In genomic region chr4:58767598-58767997, GRCh38 we compare ENCODE assay signal across 32 cellular contexts.
"Had no signal": no experiment of that assay in that cellular context is flagged by ENCODE, and none has a peak within 500 bp of the region (broad histone marks: within the 10 kb centered on the region; RNA-seq: fewer than 3 reads in every experiment).

No MANE protein-coding gene starts in this region.

- H3K4me1 ChIP-seq: adrenal gland, body of pancreas, breast epithelium had no signal

- ATAC-seq: activated CD4-positive, alpha-beta T cell treated with anti-CD3 and anti-CD28 coated beads for 36 hours; activated CD4-positive, CD25-positive, alpha-beta regulatory T cell treated with anti-CD3 and anti-CD28 coated beads, Interleukin-2, amount 50 U/mL, for 24 hours; activated CD8-positive, alpha-beta memory T cell treated with anti-CD3 and anti-CD28 coated beads, Interleukin-2, amount 10 ng/mL, durations not matched to agents 7 days and 5 days; activated CD8-positive, alpha-beta T cell treated with anti-CD3 and anti-CD28 coated beads, Interleukin-2, amount 10 ng/mL, durations not matched to agents 7 days and 5 days; body of pancreas; WTC11 had no signal

- H3K36me3 ChIP-seq: adrenal gland, brain microvascular endothelial cell, breast epithelium, WERI-Rb-1 had no signal

- H3K4me3 ChIP-seq: adrenal gland, body of pancreas, breast epithelium had no signal

- H3K9me3 ChIP-seq: adrenal gland, body of pancreas, breast epithelium had no signal

- H3K27ac ChIP-seq: adrenal gland, body of pancreas, brain microvascular endothelial cell, breast epithelium, WERI-Rb-1 had no signal

- DNase-seq: activated CD4-positive, alpha-beta memory T cell treated with anti-CD3 and anti-CD28 coated beads, Interleukin-2, amount 10 ng/mL, durations not matched to agents 7 days and 5 days; activated CD4-positive, alpha-beta T cell treated with anti-CD3 and anti-CD28 coated beads for 1 hour; activated CD4-positive, alpha-beta T cell treated with anti-CD3 and anti-CD28 coated beads for 36 hours; activated CD4-positive, alpha-beta T cell treated with anti-CD3 and anti-CD28 coated beads for 48 hours; activated CD4-positive, alpha-beta T cell treated with anti-CD3 and anti-CD28 coated beads, Interleukin-2, amount 10 ng/mL, durations not matched to agents 7 days and 5 days; activated CD4-positive, alpha-beta T cell treated with anti-CD3 and anti-CD28 coated beads, Interleukin-2, amount 50 U/mL, for 48 hours; activated CD4-positive, CD25-positive, alpha-beta regulatory T cell; activated CD8-positive, alpha-beta memory T cell treated with anti-CD3 and anti-CD28 coated beads for 24 hours; activated CD8-positive, alpha-beta memory T cell treated with anti-CD3 and anti-CD28 coated beads, Interleukin-2, amount 10 ng/mL, durations not matched to agents 7 days and 5 days; activated CD8-positive, alpha-beta memory T cell treated with anti-CD3 and anti-CD28 coated beads, Interleukin-2, amount 50 U/mL, for 48 hours; activated CD8-positive, alpha-beta T cell treated with anti-CD3 and anti-CD28 coated beads, Interleukin-2, amount 10 ng/mL, durations not matched to agents 7 days and 5 days; activated effector memory CD4-positive, alpha-beta T cell treated with Interleukin-2 at 50 U/mL for 16 hours; activated gamma-delta T cell; activated naive CD4-positive, alpha-beta T cell treated with anti-CD3 and anti-CD28 coated beads, Interleukin-2, amount 10 ng/mL, durations not matched to agents 7 days and 5 days; activated naive CD4-positive, alpha-beta T cell treated with Interleukin-2 at 50 U/mL for 16 hours; activated naive CD8-positive, alpha-beta T cell treated with anti-CD3 and anti-CD28 coated beads for 36 hours; activated T-cell treated with anti-CD3 and anti-CD28 coated beads, Interleukin-2, amount 50 U/mL, for 24 hours; activated T-cell treated with anti-CD3 and anti-CD28 coated beads, Interleukin-2, amount 50 U/mL, for 48 hours; adrenal gland; amniotic stem cell; aorta; body of pancreas; brain microvascular endothelial cell; central memory CD4-positive, alpha-beta T cell; T-helper 2 cell; T-helper 9 cell; WERI-Rb-1 had no signal

- H3K27me3 ChIP-seq: adrenal gland, body of pancreas, brain microvascular endothelial cell, breast epithelium had no signal

- FAIRE-seq: astrocyte, TTC549 had no signal
